22 cellular contexts compared by ENCODE assay signal in the genomic region with DNA sequence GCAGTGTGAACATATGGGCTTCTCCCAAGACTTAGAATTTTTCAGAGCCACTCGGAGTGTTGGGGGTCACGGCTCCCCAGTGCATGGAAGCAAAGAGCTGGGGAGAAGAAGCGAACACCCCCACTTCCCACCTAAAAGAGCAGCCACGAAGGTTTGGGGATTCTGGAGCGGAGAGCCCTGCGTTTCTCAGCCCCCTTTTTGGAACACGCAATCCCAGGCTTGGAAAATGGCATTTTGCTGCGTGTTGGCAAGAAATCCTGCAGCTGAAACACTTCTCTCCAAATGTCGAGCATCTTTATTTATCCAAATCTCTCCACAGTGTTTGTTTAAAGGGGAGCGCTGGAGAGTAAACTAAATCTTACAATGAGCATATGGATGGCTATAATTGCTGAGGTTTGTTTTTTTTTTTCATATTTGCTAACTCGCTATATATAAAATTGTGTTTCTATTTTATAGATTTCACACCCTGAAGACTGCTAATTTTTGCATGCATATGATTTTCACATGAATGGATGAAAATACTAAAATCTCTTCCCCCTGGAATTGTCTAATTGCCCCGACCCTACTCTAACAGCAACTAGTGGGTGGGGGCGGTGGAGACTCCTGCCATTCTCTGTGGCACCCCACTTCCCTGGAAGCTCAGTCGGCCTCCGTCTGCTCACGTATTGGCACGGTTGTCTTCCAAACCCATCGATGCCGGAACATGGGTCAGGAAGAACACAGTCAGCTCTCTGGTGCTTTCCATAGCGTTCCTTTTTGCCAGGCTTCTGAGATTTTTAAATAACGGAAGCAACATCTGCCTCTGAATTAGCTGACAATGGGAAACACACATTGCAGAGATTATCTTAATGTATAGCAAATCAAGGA.
DNase-seq lines count a peak whose midpoint lies in the region; ATAC-seq and TF ChIP-seq lines count a peak whose summit lies in the region.
"Had no signal": no experiment of that assay in that cellular context is flagged by ENCODE, and none has a peak within 500 bp of the region (broad histone marks: within the 10 kb centered on the region; RNA-seq: fewer than 3 reads in every experiment).

No MANE protein-coding gene starts in this region.

- 80 to 91% (median 80%) methylated on average over 21 of the region's 21 CpGs for WGBS in psoas muscle, 3 donors
- WGBS in endodermal cell (ENCODE audit: insufficient coverage in 1 of 2, insufficient read length in 1 of 2), 2 experiments: 90 to 99% methylated on average over 14 to 19 of the region's 21 CpGs

- no peak overlapping the region for H3K27ac ChIP-seq in KMS-11
- peak overlapping the region; percentile 97 for H3K27ac ChIP-seq in psoas muscle
- H3K27ac ChIP-seq in endodermal cell (ENCODE audit: low read depth, low read length): no peak overlapping the region
- H3K27ac ChIP-seq: C4-2B, gastroesophageal sphincter, PC-9, SJCRH30 had no signal

- H3K27ac Mint-ChIP-seq in activated naive CD8-positive, alpha-beta T cell treated with anti-CD3 and anti-CD28 coated beads, Interleukin-2, amount 10 ng/mL, durations not matched to agents 7 days and 5 days: no peak overlapping the region
- H3K27ac Mint-ChIP-seq in activated naive CD8-positive, alpha-beta T cell treated with anti-CD3 and anti-CD28 coated beads, Interleukin-2, amount 50 U/mL, for 24 hours: no peak overlapping the region
- H3K27ac Mint-ChIP-seq in brain (peak overlapping the region in 3 of 5 experiments; percentile 40 to 72 (median 47)), endodermal cell (no peak overlapping the region)

- TF ChIP-seq CTCF in KMS-11 (conservative IDR thresholded peaks at IDR 0.05; ENCODE audit: low read depth, low read length) (no peak), brain (conservative IDR thresholded peaks at IDR 0.05) (no peak), psoas muscle (IDR thresholded peaks at IDR 0.05) (no peak), endodermal cell (conservative IDR thresholded peaks at IDR 0.05) (no peak)

- no peaks in the 10 kb centered on the region for H3K79me2 ChIP-seq in KMS-11 (ENCODE audit: insufficient read depth, low read depth)

- peak; percentile 6 for DNase-seq in activated naive CD8-positive, alpha-beta T cell treated with anti-CD3 and anti-CD28 coated beads, Interleukin-2, amount 10 ng/mL, durations not matched to agents 7 days and 5 days
- no peak for DNase-seq in activated naive CD8-positive, alpha-beta T cell treated with anti-CD3 and anti-CD28 coated beads, Interleukin-2, amount 50 U/mL, for 24 hours
- DNase-seq in psoas muscle: no peak
- DNase-seq in stimulated activated CD4-positive, alpha-beta T cell treated with anti-CD3 and anti-CD28 coated beads, Interleukin-15, amount 100 ng/mL, for 24 hours: no peak
- DNase-seq in endodermal cell: no peak
- DNase-seq: activated CD4-positive, alpha-beta T cell treated with anti-CD3 and anti-CD28 coated beads, Interleukin-2, amount 50 U/mL, for 1 hour; activated naive CD4-positive, alpha-beta T cell treated with Interleukin-2 at 50 U/mL for 16 hours; activated T-cell treated with anti-CD3 and anti-CD28 coated beads for 4 hours; cerebellar nuclear complex; DMS 273 treated with DMSO at 0.1 percent for 48 hours; effector CD8-positive, alpha-beta T cell; NCI-H187; NCI-H774; PC-9; SJCRH30 had no signal

- peaks cover 2% of the 10 kb centered on the region for H3K36me3 Mint-ChIP-seq in activated naive CD8-positive, alpha-beta T cell treated with anti-CD3 and anti-CD28 coated beads, Interleukin-2, amount 10 ng/mL, durations not matched to agents 7 days and 5 days
- H3K36me3 Mint-ChIP-seq in activated naive CD8-positive, alpha-beta T cell treated with anti-CD3 and anti-CD28 coated beads, Interleukin-2, amount 50 U/mL, for 24 hours (ENCODE audit: low read depth): no peaks in the 10 kb centered on the region
- peaks cover 11% of the 10 kb centered on the region for H3K36me3 Mint-ChIP-seq in brain
- H3K36me3 Mint-ChIP-seq in endodermal cell (ENCODE audit: low read depth): no peaks in the 10 kb centered on the region

- POLR2A ChIA-PET in activated naive CD8-positive, alpha-beta T cell treated with anti-CD3 and anti-CD28 coated beads, Interleukin-2, amount 10 ng/mL, durations not matched to agents 7 days and 5 days (lab: Charles Lee): interaction anchor here (0.5 to 1.4 kb wide), 2 partner anchors 100 to 101 kb away, joined by 3 to 4 read pairs; no protein-coding TSS in a partner anchor

- peak overlapping the region; percentile 63 for H3K4me2 ChIP-seq in KMS-11
- H3K4me2 ChIP-seq: PC-9 had no signal

- no peak overlapping the region for H3K4me3 ChIP-seq in KMS-11 (IDR thresholded peaks at IDR 0.05; ENCODE audit: insufficient read depth, low read depth, low read length)
- H3K4me3 ChIP-seq in psoas muscle: no peak overlapping the region
- H3K4me3 ChIP-seq in endodermal cell (ENCODE audit: low read length): no peak overlapping the region
- H3K4me3 ChIP-seq: gastroesophageal sphincter, PC-9, SJCRH30 had no signal

- no peaks in the 10 kb centered on the region for H3K9me3 Mint-ChIP-seq in activated naive CD8-positive, alpha-beta T cell treated with anti-CD3 and anti-CD28 coated beads, Interleukin-2, amount 10 ng/mL, durations not matched to agents 7 days and 5 days
- H3K9me3 Mint-ChIP-seq in activated naive CD8-positive, alpha-beta T cell treated with anti-CD3 and anti-CD28 coated beads, Interleukin-2, amount 50 U/mL, for 24 hours: no peaks in the 10 kb centered on the region
- H3K9me3 Mint-ChIP-seq in brain: peaks cover 0 to 3% (median 0%) of the 10 kb centered on the region in 5 experiments
- no peaks in the 10 kb centered on the region for H3K9me3 Mint-ChIP-seq in endodermal cell
- H3K9me3 Mint-ChIP-seq: T-helper 1 cell treated with Interleukin-12 subunit alpha and Interleukin-12 subunit beta and Interleukin-4 antibody, amounts not matched to agents 30 μg/mL and 1 μg/mL, for 36 hours had no signal

- H3K27me3 ChIP-seq in KMS-11 (ENCODE audit: insufficient read depth, low read depth): no peaks in the 10 kb centered on the region
- H3K27me3 ChIP-seq in psoas muscle (ENCODE audit: insufficient read depth in 3 of 3, low read length in 2 of 3): no peaks in the 10 kb centered on the region
- H3K27me3 ChIP-seq in endodermal cell (ENCODE audit: control insufficient read depth, insufficient read depth, low read length, poor library complexity, severe bottlenecking): no peaks in the 10 kb centered on the region
- H3K27me3 ChIP-seq: gastroesophageal sphincter, SJCRH30 had no signal

- no peaks in the 10 kb centered on the region for H3K27me3 Mint-ChIP-seq in activated naive CD8-positive, alpha-beta T cell treated with anti-CD3 and anti-CD28 coated beads, Interleukin-2, amount 10 ng/mL, durations not matched to agents 7 days and 5 days
- peaks cover 8% of the 10 kb centered on the region for H3K27me3 Mint-ChIP-seq in activated naive CD8-positive, alpha-beta T cell treated with anti-CD3 and anti-CD28 coated beads, Interleukin-2, amount 50 U/mL, for 24 hours
- H3K27me3 Mint-ChIP-seq in brain: peaks cover 3% of the 10 kb centered on the region
- no peaks in the 10 kb centered on the region for H3K27me3 Mint-ChIP-seq in endodermal cell (ENCODE audit: insufficient read depth)

- H2AFZ ChIP-seq in KMS-11 (ENCODE audit: low read depth): no peak overlapping the region
- H2AFZ ChIP-seq: PC-9 had no signal

- peaks cover 33% of the 10 kb centered on the region for H3K4me1 Mint-ChIP-seq in activated naive CD8-positive, alpha-beta T cell treated with anti-CD3 and anti-CD28 coated beads, Interleukin-2, amount 10 ng/mL, durations not matched to agents 7 days and 5 days
- peaks cover 24% of the 10 kb centered on the region for H3K4me1 Mint-ChIP-seq in activated naive CD8-positive, alpha-beta T cell treated with anti-CD3 and anti-CD28 coated beads, Interleukin-2, amount 50 U/mL, for 24 hours
- H3K4me1 Mint-ChIP-seq in brain (peaks cover 14% of the 10 kb centered on the region), endodermal cell (no peaks in the 10 kb centered on the region)

- peak overlapping the region; percentile 9 for H3K4me3 Mint-ChIP-seq in activated naive CD8-positive, alpha-beta T cell treated with anti-CD3 and anti-CD28 coated beads, Interleukin-2, amount 10 ng/mL, durations not matched to agents 7 days and 5 days
- H3K4me3 Mint-ChIP-seq in activated naive CD8-positive, alpha-beta T cell treated with anti-CD3 and anti-CD28 coated beads, Interleukin-2, amount 50 U/mL, for 24 hours: no peak overlapping the region
- peak overlapping the region in 1 of 5 experiments; percentile 68 for H3K4me3 Mint-ChIP-seq in brain
- no peak overlapping the region for H3K4me3 Mint-ChIP-seq in endodermal cell
- H3K4me3 Mint-ChIP-seq: T-helper 1 cell treated with Interleukin-12 subunit alpha and Interleukin-12 subunit beta and Interleukin-4 antibody, amounts not matched to agents 30 μg/mL and 1 μg/mL, for 36 hours had no signal

- no peaks in the 10 kb centered on the region for H3K36me3 ChIP-seq in KMS-11 (ENCODE audit: insufficient read depth)
- H3K36me3 ChIP-seq in psoas muscle (ENCODE audit: insufficient read depth in 1 of 2, low read depth in 1 of 2): peaks cover 0 to 53% of the 10 kb centered on the region in 2 donors
- no peaks in the 10 kb centered on the region for H3K36me3 ChIP-seq in endodermal cell (ENCODE audit: control insufficient read depth, insufficient read depth, low read length)
- H3K36me3 ChIP-seq: SJCRH30 had no signal

- H3K4me1 ChIP-seq in KMS-11 (ENCODE audit: low read depth, poor library complexity, severe bottlenecking) (peaks cover 16% of the 10 kb centered on the region), psoas muscle (peaks cover 42% of the 10 kb centered on the region), endodermal cell (ENCODE audit: control insufficient read depth, insufficient read depth, low read length) (no peaks in the 10 kb centered on the region)
- H3K4me1 ChIP-seq: gastroesophageal sphincter, SJCRH30 had no signal

- no peaks in the 10 kb centered on the region for H4K20me1 ChIP-seq in KMS-11 (ENCODE audit: insufficient read depth)

- H3K9ac ChIP-seq in KMS-11 (no peak overlapping the region), endodermal cell (ENCODE audit: extremely low read depth, low read length, poor library complexity, severe bottlenecking) (no peak overlapping the region)

- no peak for ATAC-seq in activated naive CD8-positive, alpha-beta T cell treated with anti-CD3 and anti-CD28 coated beads, Interleukin-2, amount 10 ng/mL, durations not matched to agents 7 days and 5 days (ENCODE audit: low read depth)
- no peak for ATAC-seq in activated naive CD8-positive, alpha-beta T cell treated with anti-CD3 and anti-CD28 coated beads, Interleukin-2, amount 50 U/mL, for 24 hours
- ATAC-seq in psoas muscle: no peak
- ATAC-seq in GM21528 (IDR thresholded peaks at IDR 0.05; ENCODE audit: low FRiP score, unreplicated experiment): no peak
- ATAC-seq: left colon had no signal

- H3K9me3 ChIP-seq in psoas muscle: no peaks in the 10 kb centered on the region
- H3K9me3 ChIP-seq in endodermal cell (ENCODE audit: control insufficient read depth, low read length): no peaks in the 10 kb centered on the region
- H3K9me3 ChIP-seq: gastroesophageal sphincter, SJCRH30 had no signal

- intact Hi-C loops in psoas muscle (cut with DNase I): no loop called here

Comparison
In these comparisons a context has a peak if more than half of its experiments do, and no peak if none do; other contexts are left out.
1. H3K27ac Mint-ChIP-seq: peak in brain (3 of 5); none in activated naive CD8-positive, alpha-beta T cell treated with anti-CD3 and anti-CD28 coated beads, Interleukin-2, amount 10 ng/mL, durations not matched to agents 7 days and 5 days (single experiment), activated naive CD8-positive, alpha-beta T cell treated with anti-CD3 and anti-CD28 coated beads, Interleukin-2, amount 50 U/mL, for 24 hours (single experiment) and endodermal cell (single experiment).